Comparison of ENCODE assay signal across 1 cellular context in the genomic region with DNA sequence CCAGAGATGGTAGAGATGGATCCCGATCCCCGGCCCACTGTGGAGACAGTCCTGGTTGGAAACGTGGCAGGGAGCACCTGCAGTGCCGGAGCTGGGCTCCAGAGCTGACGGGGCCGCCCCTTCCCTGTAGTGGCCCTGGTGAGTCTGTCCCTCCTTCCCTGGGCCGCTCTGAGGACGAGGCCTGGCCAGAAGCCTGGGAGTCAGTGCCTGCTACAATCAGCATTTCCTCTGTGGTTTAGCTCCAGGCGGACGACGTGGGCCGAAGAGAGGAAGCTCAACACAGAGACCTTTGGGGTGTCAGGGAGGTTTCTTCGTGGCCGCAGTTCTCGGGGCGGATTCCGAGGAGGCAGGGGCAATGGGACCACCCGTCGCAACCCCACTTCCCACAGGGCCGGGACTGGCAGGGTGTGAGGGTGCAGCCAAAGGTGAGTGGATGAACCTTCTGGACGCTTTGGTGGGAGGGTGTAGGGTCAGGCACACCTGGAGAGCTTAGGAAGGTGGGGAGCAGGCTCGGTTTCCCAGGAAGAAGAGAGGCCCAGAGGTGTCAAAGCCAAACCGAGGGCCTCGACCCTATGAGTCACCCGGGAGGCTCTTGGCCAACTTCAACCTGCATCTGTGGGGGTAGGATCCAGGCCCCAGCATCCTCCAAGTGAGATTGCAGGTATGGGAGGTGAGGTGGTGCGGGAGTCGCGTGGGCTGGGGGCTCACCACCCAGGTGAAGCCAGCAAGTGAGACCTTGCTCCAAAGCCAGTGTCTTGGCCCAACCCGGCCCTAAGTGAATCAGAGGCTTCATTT.
TF ChIP-seq lines count a peak whose summit lies in the region.

No MANE protein-coding gene starts in this region.

TF ChIP-seq in IMR-90, 13 proteins besides CTCF, POLR2A, EP300 and RAD21:
- TF ChIP-seq BHLHE40 (IDR thresholded peaks at IDR 0.05; ENCODE audit: low read depth, low read length), result no peak
- TF ChIP-seq SMC3 (IDR thresholded peaks at IDR 0.05; ENCODE audit: low read depth, low read length), result no peak
- no peak for TF ChIP-seq MXI1 (IDR thresholded peaks at IDR 0.05; ENCODE audit: borderline replicate concordance, low read depth, low read length)
- no peak for TF ChIP-seq MAFK (IDR thresholded peaks at IDR 0.05; ENCODE audit: low read depth, low read length)
- TF ChIP-seq FOS (IDR thresholded peaks at IDR 0.05; ENCODE audit: low read depth, low read length), result no peak
- no peak for TF ChIP-seq CHD1 (IDR thresholded peaks at IDR 0.05; ENCODE audit: low read depth, low read length)
- TF ChIP-seq, protein P1, sequence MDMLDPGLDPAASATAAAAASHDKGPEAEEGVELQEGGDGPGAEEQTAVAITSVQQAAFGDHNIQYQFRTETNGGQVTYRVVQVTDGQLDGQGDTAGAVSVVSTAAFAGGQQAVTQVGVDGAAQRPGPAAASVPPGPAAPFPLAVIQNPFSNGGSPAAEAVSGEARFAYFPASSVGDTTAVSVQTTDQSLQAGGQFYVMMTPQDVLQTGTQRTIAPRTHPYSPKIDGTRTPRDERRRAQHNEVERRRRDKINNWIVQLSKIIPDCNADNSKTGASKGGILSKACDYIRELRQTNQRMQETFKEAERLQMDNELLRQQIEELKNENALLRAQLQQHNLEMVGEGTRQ (IDR thresholded peaks at IDR 0.05; ENCODE audit: low read depth, low read length), result no peak
- no peak for TF ChIP-seq RFX5 (IDR thresholded peaks at IDR 0.05; ENCODE audit: low read depth, low read length)
- TF ChIP-seq RCOR1 (IDR thresholded peaks at IDR 0.05; ENCODE audit: insufficient replicate concordance, low read length), result no peak
- TF ChIP-seq NFE2L2 (IDR thresholded peaks at IDR 0.05; ENCODE audit: low read depth, low read length), result no peak
- TF ChIP-seq CEBPB (IDR thresholded peaks at IDR 0.05; ENCODE audit: low read depth, low read length), result no peak
- TF ChIP-seq MAZ (IDR thresholded peaks at IDR 0.05; ENCODE audit: borderline replicate concordance, low read depth, low read length), result no peak
- TF ChIP-seq, protein P2, sequence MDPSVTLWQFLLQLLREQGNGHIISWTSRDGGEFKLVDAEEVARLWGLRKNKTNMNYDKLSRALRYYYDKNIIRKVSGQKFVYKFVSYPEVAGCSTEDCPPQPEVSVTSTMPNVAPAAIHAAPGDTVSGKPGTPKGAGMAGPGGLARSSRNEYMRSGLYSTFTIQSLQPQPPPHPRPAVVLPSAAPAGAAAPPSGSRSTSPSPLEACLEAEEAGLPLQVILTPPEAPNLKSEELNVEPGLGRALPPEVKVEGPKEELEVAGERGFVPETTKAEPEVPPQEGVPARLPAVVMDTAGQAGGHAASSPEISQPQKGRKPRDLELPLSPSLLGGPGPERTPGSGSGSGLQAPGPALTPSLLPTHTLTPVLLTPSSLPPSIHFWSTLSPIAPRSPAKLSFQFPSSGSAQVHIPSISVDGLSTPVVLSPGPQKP (IDR thresholded peaks at IDR 0.05; ENCODE audit: borderline replicate concordance, low read depth, low read length), result no peak
